8 cellular contexts compared by ENCODE assay signal in the genomic region with DNA sequence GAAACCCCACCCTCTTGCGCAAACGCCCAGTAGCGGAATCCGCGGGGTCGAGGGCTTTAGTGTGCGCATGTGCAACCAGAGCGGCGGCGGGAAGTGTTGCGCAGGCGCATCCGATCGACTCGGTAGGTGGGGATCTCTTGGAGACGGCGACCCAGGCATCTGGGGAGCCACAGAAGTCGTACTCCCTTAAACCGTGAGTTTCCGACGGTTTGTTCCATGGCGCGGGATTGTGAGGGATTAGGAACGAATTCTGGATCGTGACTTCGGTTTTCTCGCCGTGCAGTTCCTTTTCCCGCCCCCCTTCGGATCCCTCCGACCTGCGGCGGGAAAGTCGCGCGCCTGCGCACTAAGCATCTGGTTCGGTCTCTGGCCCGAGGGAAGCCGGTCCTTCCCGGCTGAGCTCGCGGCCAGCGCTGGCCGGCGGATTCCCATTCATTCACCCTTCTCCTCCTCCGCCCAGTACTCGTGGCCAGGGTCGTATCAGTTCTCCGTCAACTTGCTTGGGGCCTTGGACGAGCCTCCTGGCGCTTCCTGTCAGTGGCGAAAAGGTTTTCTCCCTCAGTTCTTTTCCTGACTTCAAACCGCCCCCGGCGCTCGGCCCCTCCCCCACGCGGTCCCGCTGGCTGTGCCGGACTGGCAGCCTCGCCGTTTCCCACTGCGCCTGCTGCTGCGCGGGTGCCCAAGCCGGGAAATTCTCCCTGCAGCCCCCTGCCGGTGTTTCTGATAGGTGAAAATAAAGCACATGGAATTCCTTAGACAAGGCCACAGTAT. TPM values are rescaled to one million over a fixed set of nuclear protein-coding genes. Genes with fewer than 3 reads are reported as not detected.
DNase-seq lines count a peak whose midpoint lies in the region; ATAC-seq, FAIRE-seq and TF ChIP-seq lines count a peak whose summit lies in the region.

A gene (plus strand): TSS at position 96 of the 771 bp plus-strand sequence. CDS start 866 bp downstream, outside the sequence.

- H3K79me2 ChIP-seq in neural progenitor cell (ENCODE audit: low read depth), result peaks cover 46% of the 10 kb centered on the region

- ATAC-seq in foreskin keratinocyte, result peak; percentile 86

- TF ChIP-seq CTCF in foreskin keratinocyte (conservative IDR thresholded peaks at IDR 0.05) (peak; percentile 58), neural progenitor cell (IDR thresholded peaks at IDR 0.05) (peak; percentile 72)

- H3K27ac ChIP-seq in foreskin keratinocyte (peak within 1 kb of the TSS; percentile 88), neural progenitor cell (peak within 1 kb of the TSS; percentile 96)

- FAIRE-seq in G401.6 (lab: Jason Lieb, UNC) (peak; percentile 79), H54 (lab: Jason Lieb, UNC) (peak; percentile 85)

- H3K36me3 ChIP-seq in neural progenitor cell, result no peaks in the 10 kb centered on the region

- peak within 1 kb of the TSS; percentile 95 for H2AFZ ChIP-seq in neural progenitor cell (replicated peaks)

- DNase-seq in H54 (ENCODE audit: insufficient read length, low spot score) (peak; percentile 65), LoVo (ENCODE audit: low spot score) (peak; percentile 92), activated gamma-delta T cell (lab: John Stamatoyannopoulos, UW) (peak; percentile 58), foreskin keratinocyte (peak; percentile 76 to 81), neural progenitor cell (ENCODE audit: low spot score) (peak; percentile 96), stromal cell of bone marrow (ENCODE audit: low read depth) (peak; percentile 82)

- peaks cover 37% of the 10 kb centered on the region for H3F3A ChIP-seq in neural progenitor cell (ENCODE audit: low read depth)

- H3K4me1 ChIP-seq in foreskin keratinocyte (peaks cover 11% of the 10 kb centered on the region), neural progenitor cell (peaks cover 40% of the 10 kb centered on the region)

- TF ChIP-seq POLR2A in H54 (IDR thresholded peaks at IDR 0.05; ENCODE audit: low read depth, low read length), result peak; percentile 53
- TF ChIP-seq POLR2A in Raji (IDR thresholded peaks at IDR 0.05; ENCODE audit: insufficient read depth, low read depth, low read length), result peak; percentile 90

- H3K4me3 Mint-ChIP-seq in neural progenitor cell, result no peak within 1 kb of the TSS

- H4K20me1 ChIP-seq in neural progenitor cell (ENCODE audit: low read depth), result peaks cover 35% of the 10 kb centered on the region

- H3K27me3 ChIP-seq in foreskin keratinocyte, result no peaks in the 10 kb centered on the region
- H3K27me3 ChIP-seq in neural progenitor cell, result no peaks in the 10 kb centered on the region

- H3K27me3 Mint-ChIP-seq in neural progenitor cell (ENCODE audit: insufficient read depth, low read depth), result no peaks in the 10 kb centered on the region

- H3K27ac Mint-ChIP-seq in neural progenitor cell, result no peak within 1 kb of the TSS

- H3K4me2 ChIP-seq in neural progenitor cell, result peak within 1 kb of the TSS; percentile 86

- H3K9me3 ChIP-seq in neural progenitor cell (ENCODE audit: low read depth), result no peaks in the 10 kb centered on the region

- H3K9ac ChIP-seq in neural progenitor cell, result peak within 1 kb of the TSS; percentile 77

- H3K4me3 ChIP-seq in neural progenitor cell, result peak within 1 kb of the TSS; percentile 71

- no peaks in the 10 kb centered on the region for H3K9me3 Mint-ChIP-seq in neural progenitor cell

- H3K4me1 Mint-ChIP-seq in neural progenitor cell, result peaks cover 22% of the 10 kb centered on the region

- H3K36me3 Mint-ChIP-seq in neural progenitor cell, result peaks cover 4% of the 10 kb centered on the region

RNA-seq across cellular contexts. Expression of the gene that starts here (rescaled TPM):
- total RNA-seq in foreskin keratinocyte (11.7 and 12.7 TPM in 2 replicates), neural progenitor cell (ENCODE audit: low replicate concordance) (90.8 and 156 TPM in 2 replicates)
- polyA plus RNA-seq in foreskin keratinocyte, result 4.5 and 6.6 TPM in 2 replicates

Comparison
In these comparisons a context has a peak if more than half of its experiments do, and no peak if none do; other contexts are left out.
1. Peak in every context shown above with its lines: DNase-seq, ATAC-seq, H3K4me3 ChIP-seq and H3K27ac ChIP-seq.